ENCODE assay signal across 21 cellular contexts in the genomic region with DNA sequence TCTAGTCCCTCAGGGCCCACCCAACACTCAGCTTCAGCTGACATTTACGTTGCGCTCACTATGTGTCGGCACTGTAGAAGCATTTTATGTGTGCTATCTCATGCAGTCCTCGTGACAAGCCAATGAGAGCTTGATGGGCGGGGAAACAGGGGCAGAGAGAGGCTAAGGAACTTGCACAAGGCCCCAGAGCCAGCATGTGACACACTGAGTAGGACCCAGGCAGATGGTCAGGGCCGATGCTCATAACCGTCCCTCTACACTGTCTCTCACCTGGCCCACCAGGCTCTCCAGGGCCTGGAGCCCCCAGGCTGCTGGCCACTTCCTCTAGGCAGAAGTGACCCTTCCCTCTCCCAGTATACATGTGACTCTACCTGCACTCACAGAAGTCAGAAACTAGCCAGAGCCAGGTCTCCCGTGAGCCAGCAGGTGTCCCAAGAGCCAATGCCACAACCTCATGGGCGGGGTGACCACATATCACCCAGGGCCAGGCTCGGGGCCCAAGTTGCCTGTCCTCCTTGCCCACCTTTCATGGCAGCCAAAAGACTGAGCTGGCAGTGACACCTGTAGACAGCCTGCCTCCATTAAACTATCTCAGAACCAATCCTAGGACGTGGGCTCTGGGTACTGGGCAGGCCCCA.
"Had no signal": no experiment of that assay in that cellular context is flagged by ENCODE, and none has a peak within 500 bp of the region (broad histone marks: within the 10 kb centered on the region; RNA-seq: fewer than 3 reads in every experiment).

No MANE protein-coding gene starts in this region.

- ATAC-seq: activated CD4-positive, alpha-beta T cell treated with anti-CD3 and anti-CD28 coated beads for 36 hours; activated CD8-positive, alpha-beta memory T cell treated with anti-CD3 and anti-CD28 coated beads, Interleukin-2, amount 10 ng/mL, durations not matched to agents 7 days and 5 days; activated T-helper 17 cell treated with anti-CD3 and anti-CD28 coated beads, Interleukin-2, amount 50 U/mL, for 72 hours; left colon had no signal

- H3K27ac Mint-ChIP-seq: activated CD4-positive, alpha-beta memory T cell treated with anti-CD3 and anti-CD28 coated beads, Interleukin-2, amount 10 ng/mL, durations not matched to agents 7 days and 5 days; activated CD4-positive, alpha-beta T cell treated with anti-CD3 and anti-CD28 coated beads for 36 hours; activated CD8-positive, alpha-beta memory T cell treated with anti-CD3 and anti-CD28 coated beads, Interleukin-2, amount 10 ng/mL, durations not matched to agents 7 days and 5 days; activated T-helper 17 cell treated with anti-CD3 and anti-CD28 coated beads, Interleukin-2, amount 50 U/mL, for 72 hours; nephron progenitor cell; progenitor cell of endocrine pancreas had no signal

- H3K4me1 ChIP-seq: adrenal gland, breast epithelium, esophagus squamous epithelium, tibial artery had no signal

- H3K36me3 Mint-ChIP-seq: activated CD8-positive, alpha-beta memory T cell treated with anti-CD3 and anti-CD28 coated beads, Interleukin-2, amount 10 ng/mL, durations not matched to agents 7 days and 5 days had no signal

- H3K4me3 ChIP-seq: adrenal gland, breast epithelium, esophagus squamous epithelium, hepatocyte, tibial artery had no signal

- H3K4me3 Mint-ChIP-seq: activated CD4-positive, alpha-beta memory T cell treated with anti-CD3 and anti-CD28 coated beads, Interleukin-2, amount 10 ng/mL, durations not matched to agents 7 days and 5 days; activated CD4-positive, alpha-beta T cell treated with anti-CD3 and anti-CD28 coated beads for 36 hours; activated CD8-positive, alpha-beta memory T cell treated with anti-CD3 and anti-CD28 coated beads, Interleukin-2, amount 10 ng/mL, durations not matched to agents 7 days and 5 days; activated T-helper 17 cell treated with anti-CD3 and anti-CD28 coated beads, Interleukin-2, amount 50 U/mL, for 72 hours; nephron progenitor cell had no signal

- H3K9me3 Mint-ChIP-seq: activated CD4-positive, alpha-beta memory T cell treated with anti-CD3 and anti-CD28 coated beads, Interleukin-2, amount 10 ng/mL, durations not matched to agents 7 days and 5 days; activated T-helper 17 cell treated with anti-CD3 and anti-CD28 coated beads, Interleukin-2, amount 50 U/mL, for 72 hours; nephron progenitor cell had no signal

- H3K79me2 ChIP-seq: hepatocyte had no signal

- H3K4me1 Mint-ChIP-seq: activated CD4-positive, alpha-beta memory T cell treated with anti-CD3 and anti-CD28 coated beads, Interleukin-2, amount 10 ng/mL, durations not matched to agents 7 days and 5 days; activated CD4-positive, alpha-beta T cell treated with anti-CD3 and anti-CD28 coated beads for 36 hours; activated CD8-positive, alpha-beta memory T cell treated with anti-CD3 and anti-CD28 coated beads, Interleukin-2, amount 10 ng/mL, durations not matched to agents 7 days and 5 days; activated T-helper 17 cell treated with anti-CD3 and anti-CD28 coated beads, Interleukin-2, amount 50 U/mL, for 72 hours had no signal

- H3K9me3 ChIP-seq: adrenal gland, breast epithelium, esophagus squamous epithelium, tibial artery had no signal

- H3K27me3 ChIP-seq: adrenal gland, breast epithelium, esophagus squamous epithelium, hepatocyte, tibial artery had no signal

- H3K27me3 Mint-ChIP-seq: activated CD4-positive, alpha-beta memory T cell treated with anti-CD3 and anti-CD28 coated beads, Interleukin-2, amount 10 ng/mL, durations not matched to agents 7 days and 5 days; activated CD4-positive, alpha-beta T cell treated with anti-CD3 and anti-CD28 coated beads for 36 hours; activated CD8-positive, alpha-beta memory T cell treated with anti-CD3 and anti-CD28 coated beads, Interleukin-2, amount 10 ng/mL, durations not matched to agents 7 days and 5 days; activated T-helper 17 cell treated with anti-CD3 and anti-CD28 coated beads, Interleukin-2, amount 50 U/mL, for 72 hours; progenitor cell of endocrine pancreas had no signal

- H3K27ac ChIP-seq: adrenal gland, breast epithelium, esophagus squamous epithelium, hepatocyte, tibial artery had no signal

- H3K36me3 ChIP-seq: breast epithelium had no signal

- H3K4me2 ChIP-seq: hepatocyte had no signal

- DNase-seq: activated CD4-positive, alpha-beta memory T cell treated with anti-CD3 and anti-CD28 coated beads, Interleukin-2, amount 10 ng/mL, durations not matched to agents 7 days and 5 days; activated CD4-positive, alpha-beta T cell treated with anti-CD3 and anti-CD28 coated beads for 36 hours; activated CD8-positive, alpha-beta memory T cell treated with anti-CD3 and anti-CD28 coated beads, Interleukin-2, amount 10 ng/mL, durations not matched to agents 7 days and 5 days; activated naive CD4-positive, alpha-beta T cell treated with Interleukin-2 at 50 U/mL for 16 hours; effector CD8-positive, alpha-beta T cell; esophagus squamous epithelium; left colon; nephron progenitor cell; stimulated activated CD4-positive, alpha-beta T cell treated with anti-CD3 and anti-CD28 coated beads, Interleukin-12 subunit alpha, Interleukin-12 subunit beta, amount 100 ng/mL, for 4 hours; stimulated activated CD4-positive, alpha-beta T cell treated with anti-CD3 and anti-CD28 coated beads, Interleukin-1b, Interleukin-23, amount 100 ng/mL, for 48 hours; stimulated activated CD8-positive, alpha-beta memory T cell treated with anti-CD3 and anti-CD28 coated beads, Interleukin-4, amount 100 ng/mL, for 48 hours; stimulated activated naive CD4-positive, alpha-beta T cell treated with Interleukin-2 at 50 U/mL for 16 hours; SW 1271; T-helper 2 cell had no signal

- FAIRE-seq: astrocyte had no signal

- H2AFZ ChIP-seq: hepatocyte had no signal
